1 cellular context compared by ENCODE assay signal in genomic region chr2:231795525-231796327, GRCh38.
TF ChIP-seq lines count a peak whose summit lies in the region.

No MANE protein-coding gene starts in this region.

TF ChIP-seq in GM12878, 131 proteins besides CTCF, POLR2A, EP300 and RAD21:
- no peak for TF ChIP-seq RFX5 (IDR thresholded peaks at IDR 0.05; ENCODE audit: low read depth, low read length)
- TF ChIP-seq BCLAF1 (IDR thresholded peaks at IDR 0.05) = no peak
- TF ChIP-seq USF1 (IDR thresholded peaks at IDR 0.05; ENCODE audit: borderline replicate concordance, extremely low read length, insufficient read depth, low read depth, low read length) = no peak
- TF ChIP-seq CBX3 (IDR thresholded peaks at IDR 0.05; ENCODE audit: borderline replicate concordance, low read depth) = no peak
- no peak for TF ChIP-seq DPF2 (IDR thresholded peaks at IDR 0.05)
